In the genomic region with DNA sequence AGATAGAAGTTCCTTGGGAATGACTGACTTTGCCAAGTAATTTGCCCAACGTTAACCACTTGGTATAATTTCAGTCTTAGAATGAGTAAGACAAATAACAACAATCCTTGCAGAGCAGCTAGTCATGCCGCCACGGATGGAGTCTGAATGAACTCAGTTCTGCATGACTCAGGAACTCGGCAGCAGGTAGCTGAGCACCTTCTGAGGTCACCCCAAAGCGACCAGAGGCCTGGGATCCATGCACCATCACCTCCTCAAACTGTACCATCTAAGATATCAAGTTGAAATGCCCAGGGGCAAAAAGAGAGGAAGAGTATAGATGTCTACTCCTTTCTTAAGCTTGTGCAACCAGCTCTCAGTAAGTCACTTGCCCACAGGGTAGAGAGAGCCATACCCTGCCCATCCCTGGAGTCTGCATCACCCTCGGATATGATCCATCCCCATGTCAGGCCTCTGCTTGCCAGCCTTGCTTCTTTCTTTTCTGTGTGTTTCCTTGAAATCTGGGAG, we compare ENCODE assay signal across 17 cellular contexts. TPM values are rescaled to one million over a fixed set of nuclear protein-coding genes. Genes with fewer than 3 reads are reported as not detected.
DNase-seq lines count a peak whose midpoint lies in the region; ATAC-seq and TF ChIP-seq lines count a peak whose summit lies in the region.
"Had no signal": no experiment of that assay in that cellular context is flagged by ENCODE, and none has a peak within 500 bp of the region (broad histone marks: within the 10 kb centered on the region; RNA-seq: fewer than 3 reads in every experiment).

No MANE protein-coding gene starts in this region.

- in situ Hi-C loops in Panc1 (cut with HindIII; ENCODE audit: low pct_unique_long_range_greater_than_20kb, low sequenced_read_pairs) = no loop called here
- in situ Hi-C loops in brain microvascular endothelial cell (cut with HindIII; ENCODE audit: low pct_ligation_motif_present, low sequenced_read_pairs) = no loop called here

- no peaks in the 10 kb centered on the region for H3K27me3 ChIP-seq in Panc1 (ENCODE audit: control insufficient read depth, insufficient read depth, low read length)
- no peaks in the 10 kb centered on the region for H3K27me3 ChIP-seq in brain microvascular endothelial cell (replicated peaks)
- H3K27me3 ChIP-seq: BLaER1 had no signal

- peak; percentile 90 for DNase-seq in ELR (ENCODE audit: low read depth)
- DNase-seq in Panc1 (ENCODE audit: low read depth, low spot score) = no peak
- peak; percentile 65 for DNase-seq in brain microvascular endothelial cell
- DNase-seq in kidney tubule cell (ENCODE audit: low spot score) = peak; percentile 95
- no peak for DNase-seq in cerebellum (ENCODE audit: low spot score)
- no peak for DNase-seq in HT-29 (ENCODE audit: low spot score)
- DNase-seq in NCI-H1048 (lab: John Stamatoyannopoulos, UW) = no peak
- DNase-seq: activated CD4-positive, CD25-positive, alpha-beta regulatory T cell treated with anti-CD3 and anti-CD28 coated beads, Interleukin-2, amount 50 U/mL, for 72 hours; activated naive CD4-positive, alpha-beta T cell treated with anti-CD3 and anti-CD28 coated beads for 36 hours; caudate nucleus; effector memory CD4-positive, alpha-beta T cell; head of caudate nucleus; NCI-H1417; NCI-H2227 treated with DMSO at 0.1 percent for 48 hours had no signal

- H3K27ac ChIP-seq in Panc1 (ENCODE audit: low read length) (no peak overlapping the region), brain microvascular endothelial cell (peak overlapping the region; percentile 57)
- H3K27ac ChIP-seq: BLaER1 had no signal

- H3K9me3 ChIP-seq in Panc1 (ENCODE audit: control insufficient read depth, insufficient read depth, low read depth, low read length) = peaks cover 7% of the 10 kb centered on the region; the same call in 1 of the 2 replicates
- H3K9me3 ChIP-seq: HAP-1 had no signal

- CTCF ChIA-PET in Panc1 (lab: Charles Lee) = interaction anchor here (1.2 kb wide), 1 partner anchor 56 kb away, joined by 3 read pairs; no protein-coding TSS in a partner anchor

- no peaks in the 10 kb centered on the region for H3K36me3 ChIP-seq in Panc1 (ENCODE audit: control insufficient read depth, insufficient read depth, low read length)
- no peaks in the 10 kb centered on the region for H3K36me3 ChIP-seq in brain microvascular endothelial cell (replicated peaks)
- H3K36me3 ChIP-seq: BLaER1, HAP-1 had no signal

- ATAC-seq in Panc1 = peak; percentile 95
- no peak for ATAC-seq in GM21786 (IDR thresholded peaks at IDR 0.05; ENCODE audit: unreplicated experiment)

- POLR2A ChIA-PET in Panc1 (lab: Charles Lee) = interaction anchor here (0.6 to 1.3 kb wide), 3 partner anchors 9 to 309 kb away, joined by 4 to 5 read pairs (median 4); no protein-coding TSS in a partner anchor

- no peaks in the 10 kb centered on the region for H3K4me1 ChIP-seq in Panc1 (ENCODE audit: control insufficient read depth, insufficient read depth, low read length)
- H3K4me1 ChIP-seq: BLaER1, HAP-1 had no signal

- intact Hi-C loops in Panc1 (cut with micrococcal nuclease; ENCODE audit: unreplicated experiment) = no loop called here

- no TSS peak for BruUV-seq in Panc1 (replicated peaks; lab: Mats Ljungman, UMichigan)

- TF ChIP-seq CTCF in Panc1 (IDR thresholded peaks at IDR 0.05) (no peak), brain microvascular endothelial cell (IDR thresholded peaks at IDR 0.05; ENCODE audit: low read depth, low read length, missing control alignments) (no peak)

- H3K4me3 ChIP-seq in Panc1 (ENCODE audit: low read depth in 2 of 2, low read length in 2 of 2) = no peak overlapping the region
- H3K4me3 ChIP-seq in brain microvascular endothelial cell (ENCODE audit: low read depth, low read length) = no peak overlapping the region
- H3K4me3 ChIP-seq: BLaER1, HAP-1 had no signal

RNA-seq across cellular contexts. Expression of gene CDCP1, which starts 8.5 kb away (rescaled TPM):
- total RNA-seq in Panc1 (2021; ENCODE audit: unreplicated experiment) = 47.8 TPM
- 15.4 TPM for polyA plus RNA-seq in Panc1 (2012; ENCODE audit: insufficient read length)
- total RNA-seq in cerebellum = 0.09 TPM
- total RNA-seq in HT-29 (2014; rRNA removed; shearing (Covaris generic)) = 13.6 and 15.6 TPM in 2 replicates

Comparison
In these comparisons a context has a peak if more than half of its experiments do, and no peak if none do; other contexts are left out.
1. DNase-seq: peak in ELR (single experiment), brain microvascular endothelial cell (single experiment) and kidney tubule cell (single experiment); none in Panc1 (single experiment), cerebellum (single experiment), HT-29 (single experiment) and NCI-H1048 (single experiment).
2. RNA of gene CDCP1, which starts 8.5 kb away (total RNA-seq): 47.8 TPM in Panc1 (single experiment) and 13.6 to 15.6 TPM in HT-29; 0.09 TPM in cerebellum (single experiment); every median in the first group is over 10 times any median in the second.